23 cellular contexts compared by ENCODE assay signal in the genomic region with DNA sequence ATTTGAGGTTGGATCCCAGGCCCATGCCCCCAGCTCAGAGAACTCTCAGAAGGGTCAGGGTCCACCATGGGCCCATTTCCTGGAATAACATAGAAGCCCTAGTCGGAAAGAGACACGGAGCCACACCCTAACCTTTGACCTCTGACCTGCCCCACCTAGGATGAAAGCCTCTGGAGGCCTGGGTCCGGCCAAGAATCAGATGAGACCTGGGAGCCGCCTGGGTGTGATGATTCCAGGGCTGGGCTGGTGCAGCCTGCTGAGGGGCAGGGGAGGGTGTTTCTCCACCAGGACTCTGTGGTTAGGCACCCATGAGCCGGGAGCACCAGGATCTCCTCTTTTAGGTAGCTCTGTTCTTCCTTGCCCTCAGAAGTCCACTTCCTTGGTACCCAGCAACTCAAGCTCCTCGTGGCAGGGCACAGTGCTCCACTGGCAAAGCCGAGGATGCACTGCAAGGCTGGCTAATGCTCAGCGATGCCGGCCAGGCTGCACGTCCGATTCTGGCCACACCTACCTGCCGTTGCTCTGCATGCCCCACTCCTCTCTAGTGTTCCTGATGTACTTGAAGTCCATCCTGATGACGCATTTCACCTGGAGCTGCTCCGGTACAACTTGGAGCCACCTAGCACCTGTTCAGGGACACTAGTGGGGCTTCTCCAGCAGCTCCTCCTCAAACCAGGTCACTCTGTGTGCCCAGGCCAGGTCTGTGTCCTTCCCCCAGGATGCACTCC.
"Had no signal": no experiment of that assay in that cellular context is flagged by ENCODE, and none has a peak within 500 bp of the region (broad histone marks: within the 10 kb centered on the region; RNA-seq: fewer than 3 reads in every experiment).

No MANE protein-coding gene starts in this region.

- H3K27ac ChIP-seq: ascending aorta, esophagus muscularis mucosa, foreskin keratinocyte, heart right ventricle, lower lobe of right lung, right lobe of liver, upper lobe of left lung had no signal

- DNase-seq: activated CD4-positive, alpha-beta T cell treated with anti-CD3 and anti-CD28 coated beads for 36 hours; activated CD4-positive, CD25-positive, alpha-beta regulatory T cell; activated CD8-positive, alpha-beta T cell treated with anti-CD3 and anti-CD28 coated beads, Interleukin-2, amount 10 ng/mL, durations not matched to agents 7 days and 5 days; activated gamma-delta T cell; activated naive CD4-positive, alpha-beta T cell treated with anti-CD3 and anti-CD28 coated beads, Interleukin-2, amount 10 ng/mL, durations not matched to agents 7 days and 5 days; activated naive CD8-positive, alpha-beta T cell treated with anti-CD3 and anti-CD28 coated beads, Interleukin-2, amount 10 ng/mL, durations not matched to agents 7 days and 5 days; activated T-cell treated with anti-CD3 and anti-CD28 coated beads, Interleukin-2, amount 50 U/mL, for 24 hours; cortex of kidney; foreskin keratinocyte; heart right ventricle; kidney glomerular epithelial cell; lower lobe of right lung; mesenchymal stem cell; natural killer cell; stimulated activated CD4-positive, alpha-beta T cell treated with anti-CD3 and anti-CD28 coated beads, Interleukin-12 subunit alpha, Interleukin-12 subunit beta, amount 100 ng/mL, for 4 hours; stimulated activated CD4-positive, alpha-beta T cell treated with anti-CD3 and anti-CD28 coated beads, Interleukin-4, amount 100 ng/mL, for 1 hour; T-helper 1 cell had no signal

- H3K4me3 ChIP-seq: ascending aorta, esophagus muscularis mucosa, heart right ventricle, lower lobe of right lung, right lobe of liver, upper lobe of left lung had no signal

- H3K36me3 ChIP-seq: ascending aorta, esophagus muscularis mucosa, heart right ventricle, lower lobe of right lung, right lobe of liver, upper lobe of left lung had no signal

- H3K9me3 ChIP-seq: ascending aorta, esophagus muscularis mucosa, heart right ventricle, lower lobe of right lung, right lobe of liver, upper lobe of left lung had no signal

- ATAC-seq: activated CD4-positive, alpha-beta T cell treated with anti-CD3 and anti-CD28 coated beads for 36 hours; activated CD8-positive, alpha-beta T cell treated with anti-CD3 and anti-CD28 coated beads, Interleukin-2, amount 10 ng/mL, durations not matched to agents 7 days and 5 days; foreskin keratinocyte; left lobe of liver; natural killer cell; right lobe of liver; stimulated activated effector memory CD8-positive, alpha-beta T cell treated with anti-CD3 and anti-CD28 coated beads, Interleukin-12 subunit alpha, Interleukin-12 subunit beta, amount 100 ng/mL, for 72 hours had no signal

- H3K27me3 ChIP-seq: ascending aorta, foreskin keratinocyte, heart right ventricle, right lobe of liver, upper lobe of left lung had no signal

- H3K4me1 ChIP-seq: ascending aorta, esophagus muscularis mucosa, foreskin keratinocyte, heart right ventricle, lower lobe of right lung, right lobe of liver, upper lobe of left lung had no signal
